ENCODE assay signal across 16 cellular contexts in the genomic region with DNA sequence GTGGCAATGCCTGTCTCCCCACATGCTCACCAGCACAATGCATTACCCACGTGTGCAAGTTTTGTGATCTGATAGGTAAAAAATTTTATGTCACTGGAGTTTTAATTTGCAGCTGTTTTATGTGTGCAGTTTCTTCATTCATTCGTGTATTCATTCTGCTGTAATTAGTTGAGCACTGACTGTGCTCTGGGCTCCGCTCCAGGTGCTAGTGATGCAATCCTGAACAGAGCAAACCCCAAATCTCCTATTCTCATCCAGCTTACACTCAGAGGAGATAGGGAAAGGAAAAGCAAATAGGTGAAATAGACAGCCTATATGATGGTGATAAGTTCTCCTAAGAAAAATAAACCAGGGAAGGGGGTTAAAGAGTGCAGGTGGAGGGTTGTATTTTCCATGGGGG.
A peak's percentile ranks its signal among the peaks of the same experiment; 100 is the strongest.
DNase-seq lines count a peak whose midpoint lies in the region; ATAC-seq, FAIRE-seq and TF ChIP-seq lines count a peak whose summit lies in the region.
"Had no signal": no experiment of that assay in that cellular context is flagged by ENCODE, and none has a peak within 500 bp of the region (broad histone marks: within the 10 kb centered on the region; RNA-seq: fewer than 3 reads in every experiment).

No MANE protein-coding gene starts in this region.

- peaks cover 16% of the 10 kb centered on the region for H3K27me3 Mint-ChIP-seq in glutamatergic neuron (ENCODE audit: unreplicated experiment)

- H3K27ac Mint-ChIP-seq in glutamatergic neuron (ENCODE audit: unreplicated experiment): peak overlapping the region; percentile 34
- H3K27ac Mint-ChIP-seq: CD8-positive, alpha-beta T cell; GM23338 had no signal

- ATAC-seq in HG03571 (IDR thresholded peaks at IDR 0.05; ENCODE audit: unreplicated experiment) (no peak), HG03460 (IDR thresholded peaks at IDR 0.05; ENCODE audit: unreplicated experiment) (no peak)
- ATAC-seq: CD8-positive, alpha-beta T cell; GM23338; K562 had no signal

- TF ChIP-seq CTCF in bronchial epithelial cell (IDR thresholded peaks at IDR 0.05; ENCODE audit: insufficient read depth, low read length, severe bottlenecking) (no peak), glutamatergic neuron (IDR thresholded peaks at IDR 0.05; ENCODE audit: partially characterized antibody, unreplicated experiment) (no peak)

- H3K36me3 Mint-ChIP-seq in glutamatergic neuron (ENCODE audit: unreplicated experiment): peaks cover 14% of the 10 kb centered on the region
- H3K36me3 Mint-ChIP-seq: CD8-positive, alpha-beta T cell had no signal

- peaks cover 8% of the 10 kb centered on the region for H3K9me3 Mint-ChIP-seq in glutamatergic neuron (ENCODE audit: unreplicated experiment)
- H3K9me3 Mint-ChIP-seq: CD8-positive, alpha-beta T cell had no signal

- H3K4me1 Mint-ChIP-seq in glutamatergic neuron (ENCODE audit: low read depth, unreplicated experiment): peaks cover 26% of the 10 kb centered on the region
- H3K4me1 Mint-ChIP-seq: GM23338 had no signal

- H3K27me3 ChIP-seq in MG63: no peaks in the 10 kb centered on the region
- H3K27me3 ChIP-seq in bronchial epithelial cell (ENCODE audit: control insufficient read depth, insufficient read depth, low read length): no peaks in the 10 kb centered on the region

- FAIRE-seq in bronchial epithelial cell (lab: Jason Lieb, UNC): no peak
- FAIRE-seq: D721Med, HTR-8/SVneo had no signal

- no peaks in the 10 kb centered on the region for H3K9me3 ChIP-seq in MG63

- DNase-seq in DMS 273 (lab: John Stamatoyannopoulos, UW; ENCODE audit: unreplicated experiment) (peak; percentile 24), DMS 273 treated with DMSO at 0.1 percent for 48 hours (lab: John Stamatoyannopoulos, UW) (no peak), MG63 (peak; percentile 51), bronchial epithelial cell (ENCODE audit: low read depth) (peak; percentile 3), glutamatergic neuron (no peak), HEK293T (ENCODE audit: extremely low spot score) (no peak)
- DNase-seq: CD8-positive, alpha-beta T cell; COR-L47; DMS53; H7 had no signal

- H3K36me3 ChIP-seq in MG63: no peaks in the 10 kb centered on the region
- no peaks in the 10 kb centered on the region for H3K36me3 ChIP-seq in bronchial epithelial cell (ENCODE audit: control insufficient read depth, insufficient read depth, low read length)

- no peak overlapping the region for H3K4me3 Mint-ChIP-seq in glutamatergic neuron (ENCODE audit: unreplicated experiment)
- H3K4me3 Mint-ChIP-seq: CD8-positive, alpha-beta T cell; GM23338 had no signal

- no peak overlapping the region for H3K4me3 ChIP-seq in MG63
- no peak overlapping the region for H3K4me3 ChIP-seq in bronchial epithelial cell (ENCODE audit: low read depth, low read length)
- H3K4me3 ChIP-seq: GM23338, K562 had no signal

- POLR2A ChIA-PET in HEK293T (lab: Yijun Ruan, JAX): no interaction called here

- CTCF ChIA-PET in HEK293T (lab: Yijun Ruan, JAX): no interaction called here

TF ChIP-seq in HEK293T, 16 proteins besides CTCF, POLR2A, EP300 and RAD21:
- no peak for TF ChIP-seq HDGF (IDR thresholded peaks at IDR 0.05; ENCODE audit: borderline replicate concordance)
- TF ChIP-seq FOXM1 (IDR thresholded peaks at IDR 0.05; ENCODE audit: borderline replicate concordance): no peak
- no peak for TF ChIP-seq BHLHE40 (IDR thresholded peaks at IDR 0.05; ENCODE audit: borderline replicate concordance)
- no peak for TF ChIP-seq CTBP1 (IDR thresholded peaks at IDR 0.05; ENCODE audit: borderline replicate concordance)
- TF ChIP-seq ARNT (IDR thresholded peaks at IDR 0.05): no peak
- no peak for TF ChIP-seq L3MBTL2 (conservative IDR thresholded peaks at IDR 0.05)
- TF ChIP-seq SP1 (IDR thresholded peaks at IDR 0.05): no peak
- no peak for TF ChIP-seq FOXK2 (IDR thresholded peaks at IDR 0.05)
- TF ChIP-seq NFRKB (IDR thresholded peaks at IDR 0.05): no peak
- TF ChIP-seq ELF4 (IDR thresholded peaks at IDR 0.05): no peak
- no peak for TF ChIP-seq SUZ12 (IDR thresholded peaks at IDR 0.05)
- TF ChIP-seq ZNF384 (IDR thresholded peaks at IDR 0.05): no peak
- TF ChIP-seq FOXA1 (IDR thresholded peaks at IDR 0.05): no peak
- TF ChIP-seq LEF1 (IDR thresholded peaks at IDR 0.05; ENCODE audit: borderline replicate concordance): no peak
- TF ChIP-seq TARDBP (IDR thresholded peaks at IDR 0.05): no peak
- TF ChIP-seq, protein P1, sequence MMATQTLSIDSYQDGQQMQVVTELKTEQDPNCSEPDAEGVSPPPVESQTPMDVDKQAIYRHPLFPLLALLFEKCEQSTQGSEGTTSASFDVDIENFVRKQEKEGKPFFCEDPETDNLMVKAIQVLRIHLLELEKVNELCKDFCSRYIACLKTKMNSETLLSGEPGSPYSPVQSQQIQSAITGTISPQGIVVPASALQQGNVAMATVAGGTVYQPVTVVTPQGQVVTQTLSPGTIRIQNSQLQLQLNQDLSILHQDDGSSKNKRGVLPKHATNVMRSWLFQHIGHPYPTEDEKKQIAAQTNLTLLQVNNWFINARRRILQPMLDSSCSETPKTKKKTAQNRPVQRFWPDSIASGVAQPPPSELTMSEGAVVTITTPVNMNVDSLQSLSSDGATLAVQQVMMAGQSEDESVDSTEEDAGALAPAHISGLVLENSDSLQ (IDR thresholded peaks at IDR 0.05): no peak

Comparison
In these comparisons a context has a peak if more than half of its experiments do, and no peak if none do; other contexts are left out.
1. DNase-seq: peak in DMS 273 (single experiment), MG63 (single experiment) and bronchial epithelial cell (single experiment); none in DMS 273 treated with DMSO at 0.1 percent for 48 hours (single experiment), glutamatergic neuron (single experiment) and HEK293T (single experiment).